In the genomic region with DNA sequence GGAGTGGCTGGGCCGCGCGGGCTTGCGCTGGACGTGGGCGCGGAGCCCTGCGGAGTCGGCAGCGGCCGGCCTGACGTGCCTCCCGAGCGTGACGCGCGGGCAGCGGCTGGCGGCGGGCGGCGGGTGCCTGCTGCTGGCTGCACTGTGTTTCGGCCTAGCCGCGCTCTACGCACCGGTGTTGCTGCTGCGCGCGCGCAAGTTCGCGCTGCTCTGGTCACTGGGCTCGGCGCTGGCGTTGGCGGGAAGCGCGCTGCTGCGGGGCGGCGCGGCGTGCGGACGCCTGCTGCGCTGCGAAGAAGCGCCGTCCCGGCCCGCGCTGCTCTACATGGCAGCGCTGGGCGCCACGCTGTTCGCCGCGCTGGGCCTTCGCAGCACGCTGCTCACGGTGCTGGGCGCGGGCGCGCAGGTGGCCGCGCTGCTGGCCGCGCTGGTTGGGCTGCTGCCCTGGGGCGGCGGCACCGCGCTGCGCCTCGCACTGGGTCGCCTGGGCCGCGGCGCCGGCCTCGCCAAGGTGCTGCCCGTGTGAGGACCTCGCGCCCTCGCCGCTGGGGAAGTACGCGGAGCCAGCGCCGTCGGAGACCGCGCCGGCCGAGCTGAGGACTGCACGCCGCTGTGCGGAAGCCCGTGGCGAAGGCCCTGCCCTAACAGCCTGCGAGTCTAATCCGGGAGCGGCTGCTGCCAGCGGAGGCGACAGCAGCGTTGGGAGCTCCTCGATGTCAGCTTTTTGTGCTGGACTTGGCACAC, we compare ENCODE assay signal across 8 cellular contexts. TPM values are rescaled to one million over a fixed set of nuclear protein-coding genes. Genes with fewer than 3 reads are reported as not detected.
DNase-seq lines count a peak whose midpoint lies in the region; ATAC-seq and TF ChIP-seq lines count a peak whose summit lies in the region.

No MANE protein-coding gene starts in this region.

- intact Hi-C loops in testis (cut with DNase I; ENCODE audit: low total_unique reads), result no loop called here

- ATAC-seq in omental fat pad (ENCODE audit: low FRiP score), result peak; percentile 86

- peak overlapping the region; percentile 73 to 87 for H3K4me3 ChIP-seq in testis

- H3K36me3 ChIP-seq in testis (ENCODE audit: low read depth, missing control alignments), result no peaks in the 10 kb centered on the region

- WGBS in testis, 2 donors, result 1 to 3% methylated on average over 4 to 108 of the region's 108 CpGs

- no peaks in the 10 kb centered on the region for H3K27me3 ChIP-seq in testis

- peak in 1 of 3 donors; percentile 39 for TF ChIP-seq CTCF in omental fat pad (IDR thresholded peaks at IDR 0.05)
- TF ChIP-seq CTCF in testis (IDR thresholded peaks at IDR 0.05), result peak in 2 of 3 experiments; percentile 14 to 16

- H3K27ac ChIP-seq in testis, result peak overlapping the region; percentile 86 to 95

- DNase-seq in G401 (ENCODE audit: low spot score) (peak; percentile 57), GOT3 (lab: John Stamatoyannopoulos, UW) (peak; percentile 53), Kasumi-1 (lab: John Stamatoyannopoulos, UW) (peak; percentile 79), SIG-M5 treated with dmso at 0.1 percent for 504 hours (lab: John Stamatoyannopoulos, UW; ENCODE audit: unreplicated experiment) (peak; percentile 80), germinal center (ENCODE audit: low spot score) (peak; percentile 87), omental fat pad (ENCODE audit: low spot score) (no peak), testis (peak; percentile 78)
- DNase-seq in activated naive CD4-positive, alpha-beta T cell treated with Interleukin-2 at 50 U/mL for 16 hours, result peak; percentile 81

- in situ Hi-C loops in G401 (cut with HindIII; ENCODE audit: low sequenced_read_pairs), result no loop called here

- no peak for TF ChIP-seq POLR2A in testis (IDR thresholded peaks at IDR 0.05)

- H3K9me3 ChIP-seq in testis, result no peaks in the 10 kb centered on the region

- H3K4me1 ChIP-seq in testis, result peaks cover 22% of the 10 kb centered on the region

RNA-seq across cellular contexts. Expression of a gene that starts 0.5 kb away (rescaled TPM):
- total RNA-seq in G401 (2014; rRNA removed; shearing (Covaris generic)), result 11.7 and 13.0 TPM in 2 replicates
- total RNA-seq in omental fat pad, result 10 to 100 TPM in 1 of 4 donors, 1 to 10 TPM in 3; 4.4 to 11.7 (median 5.1) TPM
- 10 to 100 TPM; 12.9 to 13.2 TPM for total RNA-seq in testis
- 7.4 TPM for polyA plus RNA-seq in testis (ENCODE audit: insufficient read depth, low read depth, low replicate concordance)

RNA-seq across cellular contexts. Expression of a gene that starts 26.5 kb away (rescaled TPM):
- total RNA-seq in G401 (2014; rRNA removed; shearing (Covaris generic)), result 1.8 and 5.8 TPM in 2 replicates
- 10 to 100 TPM in 3 of 4 donors, 1 to 10 TPM in 1; 9.7 to 97.3 (median 22.4) TPM for total RNA-seq in omental fat pad
- 10 to 100 TPM; 19.0 to 19.3 TPM for total RNA-seq in testis
- polyA plus RNA-seq in testis (ENCODE audit: insufficient read depth, low read depth, low replicate concordance), result 23.6 TPM

RNA-seq across cellular contexts. Expression of a gene that starts 55.9 kb away (rescaled TPM):
- not detected in 2 replicates for total RNA-seq in G401 (2014; rRNA removed; shearing (Covaris generic))
- not detected for total RNA-seq in omental fat pad
- total RNA-seq in testis, result under 1 TPM in 1 of 2 donors, not detected in 1; 0.25 TPM
- 0.29 TPM for polyA plus RNA-seq in testis (ENCODE audit: insufficient read depth, low read depth, low replicate concordance)
